In genomic region chr2:159129807-159130206, GRCh38 we compare ENCODE assay signal across 16 cellular contexts.
DNase-seq lines count a peak whose midpoint lies in the region; ATAC-seq, FAIRE-seq and TF ChIP-seq lines count a peak whose summit lies in the region.
"Had no signal": no experiment of that assay in that cellular context is flagged by ENCODE, and none has a peak within 500 bp of the region (broad histone marks: within the 10 kb centered on the region; RNA-seq: fewer than 3 reads in every experiment).

No MANE protein-coding gene starts in this region.

- no peaks in the 10 kb centered on the region for H3K9me2 ChIP-seq in SK-N-SH

- DNase-seq in NCI-H1436 (lab: John Stamatoyannopoulos, UW) (peak; percentile 17), NCI-H1436 treated with DMSO at 0.1 percent for 48 hours (lab: John Stamatoyannopoulos, UW) (no peak), SK-N-SH (peak; percentile 71), right cardiac atrium (peak; percentile 53 to 77 (median 75)), NCI-H345 treated with DMSO at 0.1 percent for 48 hours (lab: John Stamatoyannopoulos, UW; ENCODE audit: unreplicated experiment) (no peak), D721Med (ENCODE audit: insufficient read length, low spot score) (no peak)
- DNase-seq: activated CD4-positive, alpha-beta T cell treated with anti-CD3 and anti-CD28 coated beads for 1 hour; activated naive CD4-positive, alpha-beta T cell treated with anti-CD3 and anti-CD28 coated beads, Interleukin-2, amount 10 ng/mL, durations not matched to agents 7 days and 5 days; brain microvascular endothelial cell; effector memory CD4-positive, alpha-beta T cell; mammary epithelial cell; NCI-H1105 treated with DMSO at 0.1 percent for 48 hours had no signal

- H3K4me1 ChIP-seq in SK-N-SH (ENCODE audit: control insufficient read depth in 1 of 2, insufficient read depth in 2 of 2, low read depth in 1 of 2, low read length in 1 of 2) = peaks cover 28 to 51% of the 10 kb centered on the region in 2 experiments
- peaks cover 18% of the 10 kb centered on the region for H3K4me1 ChIP-seq in right cardiac atrium (ENCODE audit: control insufficient read depth, insufficient read depth, low read length)
- peaks cover 29% of the 10 kb centered on the region for H3K4me1 ChIP-seq in thymus (ENCODE audit: control insufficient read depth, insufficient read depth, low read length)

- peak; percentile 20 to 26 for ATAC-seq in right cardiac atrium
- ATAC-seq in HG02981 (IDR thresholded peaks at IDR 0.05; ENCODE audit: unreplicated experiment) = no peak
- ATAC-seq: HCT116 had no signal

- no peak overlapping the region for H3K4me2 ChIP-seq in SK-N-SH

- H3F3A ChIP-seq in SK-N-SH (replicated peaks; ENCODE audit: insufficient read depth) = peaks cover 10% of the 10 kb centered on the region

- peaks cover 37% of the 10 kb centered on the region for H3K79me2 ChIP-seq in SK-N-SH (ENCODE audit: insufficient read depth)

- WGBS in SK-N-SH (ENCODE audit: low lambda C conversion rate) = 49% methylated on average over 12 of the region's 12 CpGs
- 17% methylated on average over 12 of the region's 12 CpGs for WGBS in right cardiac atrium
- WGBS in thymus = 37% methylated on average over 12 of the region's 12 CpGs

- FAIRE-seq in D721Med (lab: Jason Lieb, UNC) = no peak

- H3K4me3 ChIP-seq in SK-N-SH (ENCODE audit: low read depth in 2 of 2, low read length in 1 of 2) (no peak overlapping the region), right cardiac atrium (ENCODE audit: low read length) (no peak overlapping the region), thymus (ENCODE audit: low read length) (no peak overlapping the region)

- no peak overlapping the region for H2AFZ ChIP-seq in SK-N-SH (ENCODE audit: low read depth)

- H4K20me1 ChIP-seq in SK-N-SH (ENCODE audit: insufficient read depth) = no peaks in the 10 kb centered on the region

- H3K9ac ChIP-seq in SK-N-SH = no peak overlapping the region

- TF ChIP-seq CTCF in SK-N-SH (IDR thresholded peaks at IDR 0.05) (no peak), D721Med (IDR thresholded peaks at IDR 0.05; ENCODE audit: insufficient read depth, missing control alignments) (no peak)

- H3K9me3 ChIP-seq in SK-N-SH = no peaks in the 10 kb centered on the region
- no peaks in the 10 kb centered on the region for H3K9me3 ChIP-seq in right cardiac atrium (ENCODE audit: control insufficient read depth, low read length)
- H3K9me3 ChIP-seq in thymus (ENCODE audit: control insufficient read depth) = no peaks in the 10 kb centered on the region

- POLR2A ChIA-PET in SK-N-SH (lab: Yijun Ruan, JAX) = interaction anchor here (0.7 to 3.1 kb wide), 4 partner anchors 49 to 583 kb away, joined by 3 to 7 read pairs (median 3); partner anchors contain the start of gene TANC1

- no peak for TF ChIP-seq EP300 in SK-N-SH (IDR thresholded peaks at IDR 0.05; ENCODE audit: borderline replicate concordance in 1 of 2, low read depth in 1 of 2, low read length in 1 of 2)

- H3K27ac ChIP-seq in SK-N-SH (ENCODE audit: low read depth in 2 of 2, low read length in 1 of 2) (peak overlapping the region; percentile 80 to 97; a peak in 3 of 4 replicates), right cardiac atrium (ENCODE audit: low read length) (peak overlapping the region; percentile 9), thymus (ENCODE audit: low read depth) (peak overlapping the region; percentile 91)
- H3K27ac ChIP-seq: 22Rv1, brain microvascular endothelial cell had no signal

- TF ChIP-seq RAD21 in SK-N-SH (IDR thresholded peaks at IDR 0.05; ENCODE audit: low read length) = no peak

- intact Hi-C loops in right cardiac atrium (cut with DNase I) = loop anchor here in 1 of 4 donors (5.0 kb wide), 1 partner anchor 228 kb away; no protein-coding TSS in a partner anchor

- H3K36me3 ChIP-seq in SK-N-SH (replicated peaks in 1 of 2; ENCODE audit: control insufficient read depth in 1 of 2, insufficient read depth in 2 of 2, low read length in 1 of 2) = no peaks in the 10 kb centered on the region
- no peaks in the 10 kb centered on the region for H3K36me3 ChIP-seq in thymus (ENCODE audit: control insufficient read depth, insufficient read depth)
- H3K36me3 ChIP-seq: brain microvascular endothelial cell had no signal

- H3K27me3 ChIP-seq in SK-N-SH (ENCODE audit: insufficient read depth) (no peaks in the 10 kb centered on the region), right cardiac atrium (ENCODE audit: control insufficient read depth, insufficient read depth) (no peaks in the 10 kb centered on the region), thymus (ENCODE audit: control insufficient read depth, insufficient read depth) (no peaks in the 10 kb centered on the region)
- H3K27me3 ChIP-seq: brain microvascular endothelial cell had no signal

- CTCF ChIA-PET in SK-N-SH (lab: Yijun Ruan, JAX) = interaction anchor here (0.6 to 3.8 kb wide), 4 partner anchors 10 to 401 kb away, joined by 3 to 30 read pairs (median 5); no protein-coding TSS in a partner anchor

TF ChIP-seq in SK-N-SH, 30 proteins besides CTCF, POLR2A, EP300 and RAD21:
- TF ChIP-seq YY1 (IDR thresholded peaks at IDR 0.05; ENCODE audit: low read depth) = no peak
- TF ChIP-seq NFIC (IDR thresholded peaks at IDR 0.05; ENCODE audit: borderline replicate concordance) = 0 out of 2 replicates have a peak, but pooled peaks have one; percentile 29

Comparison
In these comparisons a context has a peak if more than half of its experiments do, and no peak if none do; other contexts are left out.
1. DNase-seq: peak in NCI-H1436 (single experiment), SK-N-SH (single experiment) and right cardiac atrium (3 of 3); none in NCI-H1436 treated with DMSO at 0.1 percent for 48 hours (single experiment), NCI-H345 treated with DMSO at 0.1 percent for 48 hours (single experiment) and D721Med (single experiment).
2. H3K27ac ChIP-seq: peak in every context shown above with its lines; median percentile 91 in thymus; 88 in SK-N-SH; 9 in right cardiac atrium.